Comparison of ENCODE assay signal across 31 cellular contexts in the genomic region with DNA sequence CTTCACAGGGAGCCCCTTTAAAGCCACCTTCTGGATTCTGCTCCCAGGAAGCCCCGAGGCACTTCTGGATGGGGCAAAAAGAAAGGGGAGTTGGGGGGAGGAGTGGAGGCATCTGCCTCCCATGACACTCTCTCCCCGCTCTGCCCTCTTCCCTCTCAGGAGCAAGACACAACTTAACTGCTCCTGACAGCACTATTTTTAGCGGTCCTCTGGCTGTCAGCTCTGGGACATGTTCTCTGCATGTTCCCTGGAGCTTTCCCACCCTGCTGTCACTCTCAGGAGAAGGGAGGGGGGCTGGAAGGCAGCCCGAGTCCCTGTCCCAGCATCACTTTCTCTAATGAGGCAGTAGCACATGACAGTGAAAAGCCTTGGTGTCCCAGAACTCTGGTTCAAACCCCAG. TPM values are rescaled to one million over a fixed set of nuclear protein-coding genes. Genes with fewer than 3 reads are reported as not detected.
DNase-seq lines count a peak whose midpoint lies in the region; ATAC-seq and TF ChIP-seq lines count a peak whose summit lies in the region.
"Had no signal": no experiment of that assay in that cellular context is flagged by ENCODE, and none has a peak within 500 bp of the region (broad histone marks: within the 10 kb centered on the region; RNA-seq: fewer than 3 reads in every experiment).

No MANE protein-coding gene starts in this region.

- intact Hi-C loops in heart left ventricle (cut with DNase I) (no loop called here), aorta (cut with DNase I) (no loop called here)
- intact Hi-C loops in activated T-helper 1 cell treated with anti-CD3 and anti-CD28 coated beads, Interleukin-12 subunit alpha, Interleukin-12 subunit beta, Interleukin-2, Interleukin-4 antibody, amounts not matched to agents 30 ng/mL and 10 ng/mL and 1 ng/mL, durations not matched to agents 14 hours and 24 hours and 36 hours (cut with micrococcal nuclease), result no loop called here

- H3K27ac Mint-ChIP-seq in activated T-helper 1 cell treated with anti-CD3 and anti-CD28 coated beads, Interleukin-12 subunit alpha, Interleukin-12 subunit beta, Interleukin-2, Interleukin-4 antibody, amounts not matched to agents 30 ng/mL and 10 ng/mL and 1 ng/mL, durations not matched to agents 14 hours and 24 hours and 36 hours, result no peak overlapping the region
- H3K27ac Mint-ChIP-seq: activated B cell treated with CpG ODN at 0.5 μM for 24 hours; activated naive CD8-positive, alpha-beta T cell treated with anti-CD3 and anti-CD28 coated beads, Interleukin-2, amount 50 U/mL, for 24 hours; activated T-cell treated with anti-CD3 and anti-CD28 coated beads, Interleukin-2, amount 50 U/mL, for 72 hours; HFFc6; neural progenitor cell had no signal

- no peak for TF ChIP-seq POLR2A in heart left ventricle (IDR thresholded peaks at IDR 0.05)

- H3K4me3 ChIP-seq in heart left ventricle (no peak overlapping the region), aorta (ENCODE audit: low read length in 2 of 2) (no peak overlapping the region)
- H3K4me3 ChIP-seq: lung, neural progenitor cell, sigmoid colon, tibial nerve had no signal

- 16 to 31% (median 21%) methylated on average over 4 of the region's 4 CpGs for WGBS in heart left ventricle, 4 donors
- WGBS in aorta, 2 donors, result 30 to 33% methylated on average over 4 of the region's 4 CpGs

- no peak overlapping the region for H3K4me3 Mint-ChIP-seq in activated T-helper 1 cell treated with anti-CD3 and anti-CD28 coated beads, Interleukin-12 subunit alpha, Interleukin-12 subunit beta, Interleukin-2, Interleukin-4 antibody, amounts not matched to agents 30 ng/mL and 10 ng/mL and 1 ng/mL, durations not matched to agents 14 hours and 24 hours and 36 hours
- H3K4me3 Mint-ChIP-seq: activated B cell treated with CpG ODN at 0.5 μM for 24 hours; activated naive CD8-positive, alpha-beta T cell treated with anti-CD3 and anti-CD28 coated beads, Interleukin-2, amount 50 U/mL, for 24 hours; activated T-cell treated with anti-CD3 and anti-CD28 coated beads, Interleukin-2, amount 50 U/mL, for 72 hours; HFFc6; IgD-negative memory B cell; neural progenitor cell had no signal

- H3K36me3 ChIP-seq in heart left ventricle (no peaks in the 10 kb centered on the region), aorta (ENCODE audit: control insufficient read depth in 1 of 2, insufficient read depth in 2 of 2, low read length in 1 of 2) (no peaks in the 10 kb centered on the region)
- H3K36me3 ChIP-seq: neural progenitor cell, sigmoid colon, tibial nerve had no signal

- TF ChIP-seq CTCF in heart left ventricle (IDR thresholded peaks at IDR 0.05), result no peak

- H3K9me3 Mint-ChIP-seq in activated T-helper 1 cell treated with anti-CD3 and anti-CD28 coated beads, Interleukin-12 subunit alpha, Interleukin-12 subunit beta, Interleukin-2, Interleukin-4 antibody, amounts not matched to agents 30 ng/mL and 10 ng/mL and 1 ng/mL, durations not matched to agents 14 hours and 24 hours and 36 hours, result no peaks in the 10 kb centered on the region
- H3K9me3 Mint-ChIP-seq: activated B cell treated with CpG ODN at 0.5 μM for 24 hours; activated naive CD8-positive, alpha-beta T cell treated with anti-CD3 and anti-CD28 coated beads, Interleukin-2, amount 50 U/mL, for 24 hours; activated T-cell treated with anti-CD3 and anti-CD28 coated beads, Interleukin-2, amount 50 U/mL, for 72 hours; HFFc6; IgD-negative memory B cell; neural progenitor cell had no signal

- peaks cover 31% of the 10 kb centered on the region for H3K27me3 Mint-ChIP-seq in activated T-helper 1 cell treated with anti-CD3 and anti-CD28 coated beads, Interleukin-12 subunit alpha, Interleukin-12 subunit beta, Interleukin-2, Interleukin-4 antibody, amounts not matched to agents 30 ng/mL and 10 ng/mL and 1 ng/mL, durations not matched to agents 14 hours and 24 hours and 36 hours (ENCODE audit: insufficient read depth)

- ATAC-seq in heart left ventricle (peak; percentile 95 to 98 (median 96)), aorta (ENCODE audit: low FRiP score) (peak; percentile 17)
- ATAC-seq: activated T-cell treated with anti-CD3 and anti-CD28 coated beads, Interleukin-2, amount 50 U/mL, for 72 hours; esophagus mucosa had no signal

- DNase-seq in NCI-H1694 (lab: John Stamatoyannopoulos, UW) (peak; percentile 5), NCI-H1694 treated with DMSO at 0.1 percent for 48 hours (lab: John Stamatoyannopoulos, UW) (no peak), heart left ventricle (peak; percentile 74 to 91 (median 78)), myocyte (ENCODE audit: low read depth) (peak; percentile 34), aorta (no peak), NCI-H2196 (lab: John Stamatoyannopoulos, UW; ENCODE audit: unreplicated experiment) (no peak), NCI-H2029 (lab: John Stamatoyannopoulos, UW) (no peak)
- no peak for DNase-seq in activated T-helper 1 cell treated with anti-CD3 and anti-CD28 coated beads, Interleukin-12 subunit alpha, Interleukin-12 subunit beta, Interleukin-2, Interleukin-4 antibody, amounts not matched to agents 30 ng/mL and 10 ng/mL and 1 ng/mL, durations not matched to agents 14 hours and 24 hours and 36 hours (ENCODE audit: low spot score)
- DNase-seq: activated B cell treated with CpG ODN at 0.5 μM for 24 hours; activated CD4-positive, alpha-beta T cell treated with anti-CD3 and anti-CD28 coated beads, Interleukin-2, amount 50 U/mL, for 1 hour; activated naive CD4-positive, alpha-beta T cell; activated naive CD8-positive, alpha-beta T cell treated with anti-CD3 and anti-CD28 coated beads, Interleukin-2, amount 50 U/mL, for 24 hours; activated T-cell treated with anti-CD3 and anti-CD28 coated beads, Interleukin-2, amount 50 U/mL, for 72 hours; Caco-2; dermis blood vessel endothelial cell; DMS53; HFFc6; kidney glomerular epithelial cell; MV-4-11; NCI-H1436; NCI-H510A treated with DMSO at 0.1 percent for 48 hours; sigmoid colon; stimulated activated CD4-positive, alpha-beta T cell treated with anti-CD3 and anti-CD28 coated beads, Interleukin-15, amount 100 ng/mL, for 24 hours; stimulated activated CD4-positive, alpha-beta T cell treated with anti-CD3 and anti-CD28 coated beads, Interleukin-4, amount 100 ng/mL, for 4 hours had no signal

- no peaks in the 10 kb centered on the region for H3K36me3 Mint-ChIP-seq in activated T-helper 1 cell treated with anti-CD3 and anti-CD28 coated beads, Interleukin-12 subunit alpha, Interleukin-12 subunit beta, Interleukin-2, Interleukin-4 antibody, amounts not matched to agents 30 ng/mL and 10 ng/mL and 1 ng/mL, durations not matched to agents 14 hours and 24 hours and 36 hours (ENCODE audit: low read depth)
- H3K36me3 Mint-ChIP-seq: neural progenitor cell had no signal

- no peaks in the 10 kb centered on the region for H3K9me3 ChIP-seq in heart left ventricle
- H3K9me3 ChIP-seq in aorta (ENCODE audit: control insufficient read depth, low read length), result no peaks in the 10 kb centered on the region
- H3K9me3 ChIP-seq: Caco-2, sigmoid colon, tibial nerve had no signal

- peaks cover 12% of the 10 kb centered on the region for H3K4me1 Mint-ChIP-seq in activated T-helper 1 cell treated with anti-CD3 and anti-CD28 coated beads, Interleukin-12 subunit alpha, Interleukin-12 subunit beta, Interleukin-2, Interleukin-4 antibody, amounts not matched to agents 30 ng/mL and 10 ng/mL and 1 ng/mL, durations not matched to agents 14 hours and 24 hours and 36 hours (ENCODE audit: low read depth)
- H3K4me1 Mint-ChIP-seq: activated B cell treated with CpG ODN at 0.5 μM for 24 hours; activated naive CD8-positive, alpha-beta T cell treated with anti-CD3 and anti-CD28 coated beads, Interleukin-2, amount 50 U/mL, for 24 hours; IgD-negative memory B cell had no signal

- H3K27me3 ChIP-seq in heart left ventricle (no peaks in the 10 kb centered on the region), aorta (ENCODE audit: control insufficient read depth in 1 of 2, insufficient read depth in 2 of 2, low read length in 1 of 2) (no peaks in the 10 kb centered on the region)

- H3K4me1 ChIP-seq in heart left ventricle, result peaks cover 0 to 13% (median 10%) of the 10 kb centered on the region in 12 donors
- H3K4me1 ChIP-seq in aorta (ENCODE audit: control insufficient read depth in 1 of 2, insufficient read depth in 2 of 2, low read length in 2 of 2), result no peaks in the 10 kb centered on the region
- H3K4me1 ChIP-seq: sigmoid colon, tibial nerve had no signal

- H3K27ac ChIP-seq in heart left ventricle (peak overlapping the region; percentile 24 to 85 (median 66)), aorta (ENCODE audit: low read depth in 1 of 2, low read length in 2 of 2) (no peak overlapping the region)
- H3K27ac ChIP-seq: 22Rv1, C4-2B, neural progenitor cell, sigmoid colon, tibial nerve had no signal

RNA-seq across cellular contexts. Expression of gene PLB1, which starts 32.3 kb away (rescaled TPM):
- 1 to 10 TPM in 6 of 9 donors, under 1 TPM in 3; 0.35 to 5.5 (median 1.4) TPM for total RNA-seq in heart left ventricle
- under 1 TPM; 0.82 to 0.84 TPM for polyA plus RNA-seq in heart left ventricle
- total RNA-seq in myocyte, result 0.24 and 0.31 TPM in 2 replicates
- polyA plus RNA-seq in myocyte (2012), result 0.23 TPM
- total RNA-seq in aorta, result 10 to 100 TPM in 1 of 2 donors, 1 to 10 TPM in 1; 4.9 to 16.3 TPM
- polyA plus RNA-seq in aorta, result 1 to 10 TPM; 5.3 to 8.9 TPM
- total RNA-seq in activated T-helper 1 cell treated with anti-CD3 and anti-CD28 coated beads, Interleukin-12 subunit alpha, Interleukin-12 subunit beta, Interleukin-2, Interleukin-4 antibody, amounts not matched to agents 30 ng/mL and 10 ng/mL and 1 ng/mL, durations not matched to agents 14 hours and 24 hours and 36 hours, result 0.75 and 1.2 TPM in 2 replicates
- polyA plus RNA-seq: IgD-negative memory B cell had no signal

Comparison
In these comparisons a context has a peak if more than half of its experiments do, and no peak if none do; other contexts are left out.
1. DNase-seq: peak in NCI-H1694 (single experiment), heart left ventricle (5 of 5) and myocyte (single experiment); none in NCI-H1694 treated with DMSO at 0.1 percent for 48 hours (single experiment), aorta (0 of 2), NCI-H2196 (single experiment), NCI-H2029 (single experiment) and activated T-helper 1 cell treated with anti-CD3 and anti-CD28 coated beads, Interleukin-12 subunit alpha, Interleukin-12 subunit beta, Interleukin-2, Interleukin-4 antibody, amounts not matched to agents 30 ng/mL and 10 ng/mL and 1 ng/mL, durations not matched to agents 14 hours and 24 hours and 36 hours (single experiment).
2. H3K27ac ChIP-seq: peak in heart left ventricle (12 of 12); none in aorta (0 of 2).